ENCODE assay signal across 25 cellular contexts in the genomic region with DNA sequence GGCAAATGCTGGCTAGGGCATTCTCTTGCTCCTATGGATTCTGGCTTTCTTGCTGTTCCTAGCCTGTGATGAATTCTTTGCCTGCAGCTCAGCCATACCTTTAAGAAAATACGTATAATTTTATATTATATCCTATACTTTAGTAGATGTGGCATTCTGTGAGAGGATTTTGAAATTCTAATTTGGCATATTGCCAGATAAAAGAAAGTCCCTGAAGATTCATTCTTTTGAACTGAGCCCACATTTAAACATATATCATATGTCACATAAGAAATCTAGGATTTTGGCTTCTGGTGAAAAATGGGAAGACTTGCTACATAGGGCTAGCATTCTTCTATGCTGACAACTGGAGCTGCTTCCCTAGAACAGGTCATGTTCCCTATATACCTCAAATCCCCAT.
DNase-seq lines count a peak whose midpoint lies in the region; ATAC-seq, FAIRE-seq and TF ChIP-seq lines count a peak whose summit lies in the region.
"Had no signal": no experiment of that assay in that cellular context is flagged by ENCODE, and none has a peak within 500 bp of the region (broad histone marks: within the 10 kb centered on the region; RNA-seq: fewer than 3 reads in every experiment).

No MANE protein-coding gene starts in this region.

- FAIRE-seq in K562 (lab: Jason Lieb, UNC): no peak
- FAIRE-seq: A204.1, GM12878, GM12892, GM18507 had no signal

- H3K27me3 ChIP-seq in HUES48 (ENCODE audit: control insufficient read depth, insufficient read depth, low read length) (no peaks in the 10 kb centered on the region), K562 (ENCODE audit: control insufficient read depth in 2 of 2, insufficient read depth in 2 of 2, low read length in 2 of 2) (no peaks in the 10 kb centered on the region)
- H3K27me3 ChIP-seq: BE2C, BLaER1 had no signal

- H3K4me3 ChIP-seq in HUES48 (ENCODE audit: low read depth, low read length) (no peak overlapping the region), K562 (no peak overlapping the region), skeletal muscle cell (ENCODE audit: low read depth, low read length) (no peak overlapping the region)
- H3K4me3 ChIP-seq: BLaER1, GM12878 had no signal

- H3K36me3 ChIP-seq in HUES48 (ENCODE audit: control insufficient read depth, insufficient read depth, low read length): no peaks in the 10 kb centered on the region
- H3K36me3 ChIP-seq in K562 (ENCODE audit: control insufficient read depth, insufficient read depth, low read length): no peaks in the 10 kb centered on the region
- H3K36me3 ChIP-seq: BE2C, BLaER1 had no signal

- H3K9me3 ChIP-seq in HUES48 (ENCODE audit: control insufficient read depth, insufficient read depth, low read length): 0 out of 2 replicates have a peak, but pooled peaks cover 3% of the 10 kb centered on the region
- no peaks in the 10 kb centered on the region for H3K9me3 ChIP-seq in K562 (replicated peaks; ENCODE audit: control insufficient read depth, insufficient read depth, low read depth, low read length)
- H3K9me3 ChIP-seq: BE2C, BLaER1 had no signal

- H3K9me1 ChIP-seq in K562 (ENCODE audit: control insufficient read depth, insufficient read depth, low read length): peaks cover 2% of the 10 kb centered on the region

- DNase-seq in K562 (ENCODE audit: extremely low read depth in 1 of 4, low spot score in 3 of 4) (no peak), skeletal muscle cell (ENCODE audit: low read depth) (peak; percentile 8), posterior cingulate gyrus (no peak)
- DNase-seq: 8988T; ACHN; BE2C; C1 segment of cervical spinal cord; CD4-positive, alpha-beta memory T cell; CD4-positive, CD25-positive, alpha-beta regulatory T cell; CD8-positive, alpha-beta memory T cell; COR-L47; DMS 273 treated with DMSO at 0.1 percent for 48 hours; DMS153; DMS53; DMS79; DND-41; EL; GDM1 had no signal

- H3K4me2 ChIP-seq in K562 (ENCODE audit: insufficient read depth, low read length): no peak overlapping the region
- H3K4me2 ChIP-seq: BLaER1 had no signal

- H3K9ac ChIP-seq in HUES48 (ENCODE audit: low read depth, low read length) (no peak overlapping the region), K562 (ENCODE audit: insufficient read depth in 1 of 2, low read depth in 2 of 2, low read length in 2 of 2) (no peak overlapping the region)
- H3K9ac ChIP-seq: BLaER1 had no signal

- POLR2A ChIA-PET in K562 (lab: Yijun Ruan, JAX): no interaction called here

- in situ Hi-C loops in K562 (cut with MboI): no loop called here

- no peak for TF ChIP-seq POLR2A in K562 (conservative IDR thresholded peaks at IDR 0.05)

- intact Hi-C loops in K562 (cut with micrococcal nuclease): no loop called here
- intact Hi-C loops in posterior cingulate gyrus (cut with DNase I): no loop called here

- no peaks in the 10 kb centered on the region for H3K79me2 ChIP-seq in K562 (ENCODE audit: control insufficient read depth, insufficient read depth, low read length)

- 0% methylated on average over 1 of the region's 1 CpG for WGBS in K562 (ENCODE audit: insufficient coverage, low coverage, missing lambda C conversion rate)

- no peak for TF ChIP-seq CTCF in K562 (IDR thresholded peaks at IDR 0.05 in 2 of 3, conservative IDR thresholded peaks at IDR 0.05 in 1 of 3; ENCODE audit: insufficient read depth in 2 of 3, low read depth in 1 of 3, low read length in 3 of 3)

- TF ChIP-seq RAD21 in K562 (CRISPR knock-in tag; conservative IDR thresholded peaks at IDR 0.05 in 1 of 2, IDR thresholded peaks at IDR 0.05 in 1 of 2): no peak

- BruUV-seq in K562 (replicated peaks; lab: Mats Ljungman, UMichigan): no TSS peak

- ATAC-seq in K562: no peak
- ATAC-seq in HG03108 (IDR thresholded peaks at IDR 0.05; ENCODE audit: unreplicated experiment): no peak

- CTCF ChIA-PET in K562 (lab: Yijun Ruan, JAX; ENCODE audit: low intra/inter-chr PET ratio): no interaction called here

- H4K20me1 ChIP-seq in K562 (replicated peaks; ENCODE audit: control insufficient read depth, insufficient read depth, low read length): no peaks in the 10 kb centered on the region
- H4K20me1 ChIP-seq: BLaER1 had no signal

- H3K4me1 ChIP-seq in HUES48 (ENCODE audit: control insufficient read depth, insufficient read depth, low read length) (peaks cover 9% of the 10 kb centered on the region), K562 (replicated peaks in 1 of 2; ENCODE audit: control insufficient read depth in 2 of 2, insufficient read depth in 2 of 2, low read length in 2 of 2) (no peaks in the 10 kb centered on the region)
- H3K4me1 ChIP-seq: BE2C, BLaER1 had no signal

- no peak overlapping the region for H2AFZ ChIP-seq in K562 (ENCODE audit: low read depth, low read length)

- no peak for TF ChIP-seq EP300 in K562 (IDR thresholded peaks at IDR 0.05; ENCODE audit: low read length)

- peak overlapping the region; percentile 70 for H3K27ac ChIP-seq in HUES48 (ENCODE audit: low read depth, low read length)
- H3K27ac ChIP-seq in K562 (ENCODE audit: extremely low read depth, low read depth, low read length): no peak overlapping the region
- H3K27ac ChIP-seq: BLaER1 had no signal

TF ChIP-seq in K562, 482 proteins besides CTCF, POLR2A, EP300 and RAD21:
- TF ChIP-seq ZFP36 (IDR thresholded peaks at IDR 0.05; ENCODE audit: low read depth, low read length, partially characterized antibody): no peak
- peak; percentile 83 for TF ChIP-seq NFIX (CRISPR knock-in tag; IDR thresholded peaks at IDR 0.05; ENCODE audit: low read depth)
- TF ChIP-seq NFIC (IDR thresholded peaks at IDR 0.05): peak; percentile 78
